In the genomic region with DNA sequence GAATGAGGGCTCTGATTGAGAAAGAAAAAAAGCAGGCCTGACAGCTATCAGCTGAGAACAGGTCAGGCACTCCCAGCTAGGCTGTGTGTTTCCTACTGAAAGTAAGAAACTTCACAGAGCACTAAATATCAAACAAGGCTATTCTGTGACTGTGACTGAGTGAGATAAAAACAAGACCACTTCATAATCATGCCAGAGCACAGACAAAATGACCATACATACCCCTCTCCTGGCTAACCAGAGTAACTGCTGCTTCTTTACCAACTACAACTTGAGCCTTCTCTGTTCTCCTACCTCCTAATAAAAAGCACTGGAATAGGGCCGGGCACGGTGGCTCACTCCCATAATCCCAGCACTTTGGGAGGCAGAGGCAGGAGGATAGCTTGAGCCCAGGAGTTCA, we compare ENCODE assay signal across 1 cellular context.
TF ChIP-seq lines count a peak whose summit lies in the region.

No MANE protein-coding gene starts in this region.

TF ChIP-seq in GM23338, 12 proteins besides CTCF, POLR2A, EP300 and RAD21:
- TF ChIP-seq, protein P1, sequence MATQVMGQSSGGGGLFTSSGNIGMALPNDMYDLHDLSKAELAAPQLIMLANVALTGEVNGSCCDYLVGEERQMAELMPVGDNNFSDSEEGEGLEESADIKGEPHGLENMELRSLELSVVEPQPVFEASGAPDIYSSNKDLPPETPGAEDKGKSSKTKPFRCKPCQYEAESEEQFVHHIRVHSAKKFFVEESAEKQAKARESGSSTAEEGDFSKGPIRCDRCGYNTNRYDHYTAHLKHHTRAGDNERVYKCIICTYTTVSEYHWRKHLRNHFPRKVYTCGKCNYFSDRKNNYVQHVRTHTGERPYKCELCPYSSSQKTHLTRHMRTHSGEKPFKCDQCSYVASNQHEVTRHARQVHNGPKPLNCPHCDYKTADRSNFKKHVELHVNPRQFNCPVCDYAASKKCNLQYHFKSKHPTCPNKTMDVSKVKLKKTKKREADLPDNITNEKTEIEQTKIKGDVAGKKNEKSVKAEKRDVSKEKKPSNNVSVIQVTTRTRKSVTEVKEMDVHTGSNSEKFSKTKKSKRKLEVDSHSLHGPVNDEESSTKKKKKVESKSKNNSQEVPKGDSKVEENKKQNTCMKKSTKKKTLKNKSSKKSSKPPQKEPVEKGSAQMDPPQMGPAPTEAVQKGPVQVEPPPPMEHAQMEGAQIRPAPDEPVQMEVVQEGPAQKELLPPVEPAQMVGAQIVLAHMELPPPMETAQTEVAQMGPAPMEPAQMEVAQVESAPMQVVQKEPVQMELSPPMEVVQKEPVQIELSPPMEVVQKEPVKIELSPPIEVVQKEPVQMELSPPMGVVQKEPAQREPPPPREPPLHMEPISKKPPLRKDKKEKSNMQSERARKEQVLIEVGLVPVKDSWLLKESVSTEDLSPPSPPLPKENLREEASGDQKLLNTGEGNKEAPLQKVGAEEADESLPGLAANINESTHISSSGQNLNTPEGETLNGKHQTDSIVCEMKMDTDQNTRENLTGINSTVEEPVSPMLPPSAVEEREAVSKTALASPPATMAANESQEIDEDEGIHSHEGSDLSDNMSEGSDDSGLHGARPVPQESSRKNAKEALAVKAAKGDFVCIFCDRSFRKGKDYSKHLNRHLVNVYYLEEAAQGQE (IDR thresholded peaks at IDR 0.05; ENCODE audit: unreplicated experiment), result no peak
- no peak for TF ChIP-seq NANOG (IDR thresholded peaks at IDR 0.05; ENCODE audit: borderline replicate concordance)
- TF ChIP-seq POLR2AphosphoS5 (IDR thresholded peaks at IDR 0.05; ENCODE audit: low read depth), result no peak
- no peak for TF ChIP-seq STAT1 (IDR thresholded peaks at IDR 0.05; ENCODE audit: unreplicated experiment)
- no peak for TF ChIP-seq EZH2 (IDR thresholded peaks at IDR 0.05; ENCODE audit: low read depth, unreplicated experiment)
- TF ChIP-seq ZNF462 (CRISPR knock-in tag; IDR thresholded peaks at IDR 0.05), result no peak
- no peak for TF ChIP-seq ETS1 (IDR thresholded peaks at IDR 0.05)
- TF ChIP-seq EZH2phosphoT487 (IDR thresholded peaks at IDR 0.05; ENCODE audit: unreplicated experiment), result no peak
